In genomic region chr7:155805826-155806095, GRCh38 we compare ENCODE assay signal across 10 cellular contexts. TPM values are rescaled to one million over a fixed set of nuclear protein-coding genes. Genes with fewer than 3 reads are reported as not detected.
DNase-seq lines count a peak whose midpoint lies in the region; ATAC-seq, FAIRE-seq and TF ChIP-seq lines count a peak whose summit lies in the region.
"Had no signal": no experiment of that assay in that cellular context is flagged by ENCODE, and none has a peak within 500 bp of the region (broad histone marks: within the 10 kb centered on the region; RNA-seq: fewer than 3 reads in every experiment).

No MANE protein-coding gene starts in this region.

- no peak overlapping the region for H3K27ac ChIP-seq in SK-N-MC
- H3K27ac ChIP-seq in heart right ventricle = no peak overlapping the region
- H3K27ac ChIP-seq: neutrophil had no signal

- ATAC-seq in heart right ventricle = peak in 2 of 8 donors; percentile 9 to 19

- H3K4me3 ChIP-seq in SK-N-MC (peak overlapping the region; percentile 81), heart right ventricle (peak overlapping the region in 9 of 10 donors; percentile 11 to 51 (median 37)), skeletal muscle cell (ENCODE audit: low read depth, low read length) (peak overlapping the region; percentile 35)

- peak overlapping the region; percentile 47; the same call in 1 of the 2 replicates for H3K9ac ChIP-seq in ES-I3 (ENCODE audit: low read depth, low read length)
- no peak overlapping the region for H3K9ac ChIP-seq in SK-N-MC (ENCODE audit: insufficient read length)

- WGBS in heart right ventricle, 2 donors = 1 to 2% methylated on average over 18 of the region's 18 CpGs

- in situ Hi-C loops in GM13976 (cut with MboI; ENCODE audit: low sequenced_read_pairs, unreplicated experiment) = loop anchor here (25.0 kb wide), 1 partner anchor 1007 kb away; no protein-coding TSS in a partner anchor

- DNase-seq in SK-N-MC (ENCODE audit: low read depth, low spot score) (no peak), heart right ventricle (no peak), skeletal muscle cell (ENCODE audit: low read depth) (no peak), GM13976 (ENCODE audit: low spot score) (no peak), NCI-H1092 (lab: John Stamatoyannopoulos, UW) (no peak), RCC 7860 (ENCODE audit: low spot score) (no peak), activated T-cell treated with anti-CD3 and anti-CD28 coated beads for 4 hours (no peak)

- no peaks in the 10 kb centered on the region for H3K36me3 ChIP-seq in ES-I3 (ENCODE audit: insufficient read depth, low read length)
- no peaks in the 10 kb centered on the region for H3K36me3 ChIP-seq in SK-N-MC (ENCODE audit: insufficient read depth, low read length)
- H3K36me3 ChIP-seq in heart right ventricle = no peaks in the 10 kb centered on the region
- H3K36me3 ChIP-seq: neutrophil had no signal

- no peaks in the 10 kb centered on the region for H3K9me3 ChIP-seq in ES-I3 (ENCODE audit: control insufficient read depth, insufficient read depth, low read length)
- no peaks in the 10 kb centered on the region for H3K9me3 ChIP-seq in SK-N-MC (ENCODE audit: low read depth, low read length)
- no peaks in the 10 kb centered on the region for H3K9me3 ChIP-seq in heart right ventricle
- H3K9me3 ChIP-seq: neutrophil had no signal

- FAIRE-seq in RCC 7860 (lab: Jason Lieb, UNC) = no peak
- FAIRE-seq: GM18507 had no signal

- TF ChIP-seq CTCF in heart right ventricle (IDR thresholded peaks at IDR 0.05) = no peak
- TF ChIP-seq CTCF in GM13976 (IDR thresholded peaks at IDR 0.05; ENCODE audit: borderline replicate concordance, control extremely low read depth, extremely low read depth, insufficient read depth, missing control alignments) = no peak

- peaks cover 62 to 100% (median 100%) of the 10 kb centered on the region in 7 donors for H3K27me3 ChIP-seq in heart right ventricle

- H3K4me1 ChIP-seq in ES-I3 (ENCODE audit: insufficient read depth, low read length) (peaks cover 4% of the 10 kb centered on the region; the same call in 1 of the 2 replicates), heart right ventricle (peaks cover 10 to 66% (median 52%) of the 10 kb centered on the region in 9 donors)

- intact Hi-C loops in heart right ventricle (cut with DNase I) = loop anchor here in 1 of 10 donors (10.0 kb wide), 1 partner anchor 1009 kb away; no protein-coding TSS in a partner anchor

RNA-seq across cellular contexts. Expression of gene SHH, which starts 6.5 kb away (rescaled TPM):
- not detected for total RNA-seq in heart right ventricle
- not detected for polyA plus RNA-seq in heart right ventricle
